7 cellular contexts compared by ENCODE assay signal in the genomic region with DNA sequence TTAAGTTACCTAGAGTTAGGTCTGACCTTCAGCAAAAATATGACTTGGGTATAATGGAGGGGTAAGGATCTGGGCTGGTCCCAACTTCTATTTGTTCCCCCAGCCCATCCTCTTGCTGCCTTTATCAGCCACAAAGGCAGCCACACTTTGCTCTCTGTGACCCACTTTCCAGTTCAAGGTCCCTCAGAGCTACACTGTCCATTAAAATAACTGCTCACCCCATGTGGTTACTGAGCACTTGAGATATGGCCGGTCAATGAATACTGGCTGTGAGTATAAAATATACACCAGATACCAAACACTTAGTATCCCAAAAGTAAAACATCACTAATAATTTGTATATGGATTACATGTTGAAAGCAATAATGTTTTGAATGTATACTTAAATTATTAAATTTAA.
"Had no signal": no experiment of that assay in that cellular context is flagged by ENCODE, and none has a peak within 500 bp of the region (broad histone marks: within the 10 kb centered on the region; RNA-seq: fewer than 3 reads in every experiment).

No MANE protein-coding gene starts in this region.

- H3K4me3 Mint-ChIP-seq: GM23338, H9 had no signal

- H3K4me2 ChIP-seq: GM23338 had no signal

- H3K9me3 Mint-ChIP-seq: GM23338, H9, IgD-negative memory B cell had no signal

- DNase-seq: H9, HCEC 1CT, KBM-7 had no signal

- ATAC-seq: GM23338, HepG2 had no signal

- H3K4me3 ChIP-seq: GM23338 had no signal

- H2AFZ ChIP-seq: GM23338 had no signal

- H3K27ac Mint-ChIP-seq: GM23338, H9 had no signal

- H3K27ac ChIP-seq: HL-60 had no signal

- H3K27me3 Mint-ChIP-seq: IgD-negative memory B cell had no signal
